Comparison of ENCODE assay signal across 22 cellular contexts in genomic region chr12:53930591-53931255, GRCh38. TPM values are rescaled to one million over a fixed set of nuclear protein-coding genes. Genes with fewer than 3 reads are reported as not detected.
A peak's percentile ranks its signal among the peaks of the same experiment; 100 is the strongest.
DNase-seq lines count a peak whose midpoint lies in the region; ATAC-seq and TF ChIP-seq lines count a peak whose summit lies in the region.
"Had no signal": no experiment of that assay in that cellular context is flagged by ENCODE, and none has a peak within 500 bp of the region (broad histone marks: within the 10 kb centered on the region; RNA-seq: fewer than 3 reads in every experiment).

No MANE protein-coding gene starts in this region.

- no peaks in the 10 kb centered on the region for H3K9me3 ChIP-seq in HEK293 (ENCODE audit: control insufficient read depth, insufficient read depth, low read depth, low read length)
- H3K9me3 ChIP-seq in neural cell (ENCODE audit: low read length), result no peaks in the 10 kb centered on the region

- TF ChIP-seq CTCF in HEK293 (tag by site-specific recombination; IDR thresholded peaks at IDR 0.05) (no peak), neural cell (IDR thresholded peaks at IDR 0.05; ENCODE audit: poor library complexity, severe bottlenecking) (no peak)

- peaks cover 100% of the 10 kb centered on the region for H3K27me3 ChIP-seq in neural cell (ENCODE audit: insufficient read depth, low read depth, low read length)

- ATAC-seq in stimulated activated naive B cell treated with anti-CD40 and anti-IgM and Interleukin-4, amounts not matched to agents 10 μg/mL and 1 μg/mL and 100 μg/mL, for 72 hours (replicated peaks), result no peak
- ATAC-seq in naive thymus-derived CD8-positive, alpha-beta T cell, result no peak
- ATAC-seq: HCT116, SK-N-SH treated with all-trans-retinoic acid at 6 μM for 48 hours had no signal

- no peaks in the 10 kb centered on the region for H3K36me3 ChIP-seq in HEK293 (ENCODE audit: control insufficient read depth in 2 of 2, insufficient read depth in 1 of 2, low read length in 2 of 2)
- H3K36me3 ChIP-seq in neural cell (ENCODE audit: insufficient read depth, low read length), result no peaks in the 10 kb centered on the region
- H3K36me3 ChIP-seq: Peyer's patch had no signal

- H3K79me2 ChIP-seq in neural cell (replicated peaks; ENCODE audit: insufficient read depth, low read length), result no peaks in the 10 kb centered on the region

- H3K4me3 Mint-ChIP-seq in stimulated activated naive B cell treated with anti-CD40 and anti-IgM and Interleukin-4, amounts not matched to agents 10 μg/mL and 1 μg/mL and 100 μg/mL, for 72 hours, result no peak overlapping the region
- H3K4me3 Mint-ChIP-seq in naive thymus-derived CD8-positive, alpha-beta T cell, result no peak overlapping the region
- H3K4me3 Mint-ChIP-seq: CD4-positive, CD25-positive, alpha-beta regulatory T cell had no signal

- H3F3A ChIP-seq in neural cell (ENCODE audit: insufficient read depth, low read length, poor library complexity, severe bottlenecking), result no peaks in the 10 kb centered on the region

- no peak for TF ChIP-seq RAD21 in neural cell (conservative IDR thresholded peaks at IDR 0.05)

- peak; percentile 47 for DNase-seq in ecto neural progenitor cell (ENCODE audit: low spot score)
- DNase-seq in stimulated activated naive B cell treated with anti-CD40 and anti-IgM and Interleukin-4, amounts not matched to agents 10 μg/mL and 1 μg/mL and 100 μg/mL, for 72 hours, result no peak
- DNase-seq in NCI-H2196 treated with DMSO at 0.1 percent for 48 hours (lab: John Stamatoyannopoulos, UW; ENCODE audit: unreplicated experiment), result no peak
- DNase-seq in NCI-H1436 (lab: John Stamatoyannopoulos, UW), result no peak
- DNase-seq in naive thymus-derived CD8-positive, alpha-beta T cell, result no peak
- DNase-seq: CD4-positive, CD25-positive, alpha-beta regulatory T cell; COR-L47; DMS 273 treated with DMSO at 0.1 percent for 48 hours; DMS79 treated with DMSO at 0.1 percent for 48 hours; GM23248; Karpas-422; NCI-H1417 treated with DMSO at 0.1 percent for 48 hours; NCI-H187 treated with DMSO at 0.1 percent for 48 hours; NCI-H226; NCI-H524; Peyer's patch had no signal

- H3K4me1 Mint-ChIP-seq in stimulated activated naive B cell treated with anti-CD40 and anti-IgM and Interleukin-4, amounts not matched to agents 10 μg/mL and 1 μg/mL and 100 μg/mL, for 72 hours, result peaks cover 4 to 10% of the 10 kb centered on the region in 2 donors
- peaks cover 6 to 14% (median 11%) of the 10 kb centered on the region in 4 donors for H3K4me1 Mint-ChIP-seq in naive thymus-derived CD8-positive, alpha-beta T cell

- no peak for TF ChIP-seq EP300 in neural cell (conservative IDR thresholded peaks at IDR 0.05; ENCODE audit: poor library complexity, severe bottlenecking)

- POLR2A ChIA-PET in HEK293 (lab: Yijun Ruan, JAX), result no interaction called here
- POLR2A ChIA-PET in naive thymus-derived CD8-positive, alpha-beta T cell (lab: Charles Lee), result no interaction called here

- H3K4me3 ChIP-seq in HEK293 (ENCODE audit: low read depth, low read length) (no peak overlapping the region), neural cell (ENCODE audit: low read length) (no peak overlapping the region)
- H3K4me3 ChIP-seq: GM23248, Peyer's patch had no signal

- no peak overlapping the region for H3K4me2 ChIP-seq in neural cell (ENCODE audit: low read length)

- H3K36me3 Mint-ChIP-seq in stimulated activated naive B cell treated with anti-CD40 and anti-IgM and Interleukin-4, amounts not matched to agents 10 μg/mL and 1 μg/mL and 100 μg/mL, for 72 hours, result peaks cover 0 to 1% of the 10 kb centered on the region in 2 donors
- peaks cover 0 to 8% (median 2%) of the 10 kb centered on the region in 3 donors for H3K36me3 Mint-ChIP-seq in naive thymus-derived CD8-positive, alpha-beta T cell
- H3K36me3 Mint-ChIP-seq: CD4-positive, CD25-positive, alpha-beta regulatory T cell had no signal

- H4K20me1 ChIP-seq in neural cell (ENCODE audit: insufficient read depth), result no peaks in the 10 kb centered on the region

- H3K9me3 Mint-ChIP-seq in stimulated activated naive B cell treated with anti-CD40 and anti-IgM and Interleukin-4, amounts not matched to agents 10 μg/mL and 1 μg/mL and 100 μg/mL, for 72 hours, result no peaks in the 10 kb centered on the region
- H3K9me3 Mint-ChIP-seq in naive thymus-derived CD8-positive, alpha-beta T cell, result peaks cover 0 to 8% (median 4%) of the 10 kb centered on the region in 9 donors

- H3K4me1 ChIP-seq in HEK293 (ENCODE audit: control insufficient read depth, insufficient read depth, low read length), result no peaks in the 10 kb centered on the region
- H3K4me1 ChIP-seq: Peyer's patch had no signal

- H3K27ac ChIP-seq in HEK293 (ENCODE audit: extremely low read depth, low read depth, low read length) (no peak overlapping the region), neural cell (ENCODE audit: low read length) (no peak overlapping the region)
- H3K27ac ChIP-seq: GM23248, Peyer's patch had no signal

- no peak overlapping the region for H3K9ac ChIP-seq in neural cell (ENCODE audit: low read length)
- H3K9ac ChIP-seq: GM23248 had no signal

- no peaks in the 10 kb centered on the region for H3K9me2 ChIP-seq in neural cell (ENCODE audit: insufficient read depth, low read length)

- H3K27me3 Mint-ChIP-seq in stimulated activated naive B cell treated with anti-CD40 and anti-IgM and Interleukin-4, amounts not matched to agents 10 μg/mL and 1 μg/mL and 100 μg/mL, for 72 hours, result peaks cover 84 to 96% of the 10 kb centered on the region in 2 donors
- H3K27me3 Mint-ChIP-seq in naive thymus-derived CD8-positive, alpha-beta T cell, result peaks cover 76 to 99% (median 89%) of the 10 kb centered on the region in 5 donors

- CTCF ChIA-PET in HEK293 (lab: Yijun Ruan, JAX), result no interaction called here

- H2AFZ ChIP-seq in neural cell (ENCODE audit: low read depth, low read length), result no peak overlapping the region
- H2AFZ ChIP-seq: GM23248 had no signal

- H3K27ac Mint-ChIP-seq in stimulated activated naive B cell treated with anti-CD40 and anti-IgM and Interleukin-4, amounts not matched to agents 10 μg/mL and 1 μg/mL and 100 μg/mL, for 72 hours, result peak overlapping the region; percentile 14
- H3K27ac Mint-ChIP-seq in naive thymus-derived CD8-positive, alpha-beta T cell, result no peak overlapping the region
- H3K27ac Mint-ChIP-seq: CD4-positive, CD25-positive, alpha-beta regulatory T cell had no signal

TF ChIP-seq in HEK293, 187 proteins besides CTCF, POLR2A, EP300 and RAD21:
- TF ChIP-seq ZNF311 (tag by site-specific recombination; IDR thresholded peaks at IDR 0.05; ENCODE audit: borderline replicate concordance) (no peak), ZNF211 (tag by site-specific recombination; IDR thresholded peaks at IDR 0.05; ENCODE audit: low read depth) (no peak), ZNF140 (tag by site-specific recombination; IDR thresholded peaks at IDR 0.05) (0 out of 2 replicates have a peak, but pooled peaks have one; percentile 16)

TF ChIP-seq in neural cell, 6 proteins besides CTCF, POLR2A, EP300 and RAD21:
- TF ChIP-seq SMC3 (conservative IDR thresholded peaks at IDR 0.05; ENCODE audit: poor library complexity) (no peak), EZH2 (IDR thresholded peaks at IDR 0.05; ENCODE audit: borderline replicate concordance, insufficient read depth, low read length, poor library complexity, severe bottlenecking) (peak; percentile 7), POLR2AphosphoS5 (IDR thresholded peaks at IDR 0.05) (no peak), REST (IDR thresholded peaks at IDR 0.05; ENCODE audit: borderline replicate concordance) (no peak), TAF1 (IDR thresholded peaks at IDR 0.05; ENCODE audit: low read depth) (no peak), MXI1 (conservative IDR thresholded peaks at IDR 0.05; ENCODE audit: poor library complexity, severe bottlenecking) (no peak)

RNA-seq across cellular contexts. Expression of gene HOXC13, which starts 7.9 kb away (rescaled TPM):
- polyA plus RNA-seq in neural cell, result not detected in 2 replicates
- not detected in 2 replicates for polyA minus RNA-seq in neural cell
- total RNA-seq in naive thymus-derived CD8-positive, alpha-beta T cell, result not detected
- polyA plus RNA-seq in naive thymus-derived CD8-positive, alpha-beta T cell, result not detected
- total RNA-seq: CD4-positive, CD25-positive, alpha-beta regulatory T cell; GM23248; Peyer's patch had no signal
- polyA plus RNA-seq: CD4-positive, CD25-positive, alpha-beta regulatory T cell; GM23248 had no signal

RNA-seq across cellular contexts. Expression of gene HOXC12, which starts 24.0 kb away (rescaled TPM):
- not detected in 2 replicates for polyA plus RNA-seq in neural cell
- not detected in 2 replicates for polyA minus RNA-seq in neural cell
- total RNA-seq in naive thymus-derived CD8-positive, alpha-beta T cell, result not detected
- not detected for polyA plus RNA-seq in naive thymus-derived CD8-positive, alpha-beta T cell
- total RNA-seq: CD4-positive, CD25-positive, alpha-beta regulatory T cell; GM23248; MCF 10A; OCI-LY7; Peyer's patch had no signal
- polyA plus RNA-seq: CD4-positive, CD25-positive, alpha-beta regulatory T cell; GM23248 had no signal

RNA-seq across cellular contexts. Expression of gene HOXC11, which starts 42.2 kb away (rescaled TPM):
- polyA plus RNA-seq in neural cell, result not detected in 2 replicates
- polyA minus RNA-seq in neural cell, result not detected in 2 replicates
- not detected for total RNA-seq in naive thymus-derived CD8-positive, alpha-beta T cell
- not detected for polyA plus RNA-seq in naive thymus-derived CD8-positive, alpha-beta T cell
- total RNA-seq: CD4-positive, CD25-positive, alpha-beta regulatory T cell; GM23248 had no signal
- polyA plus RNA-seq: CD4-positive, CD25-positive, alpha-beta regulatory T cell; GM23248 had no signal

RNA-seq across cellular contexts. Expression of gene HOTAIR, which starts 44.0 kb away (rescaled TPM):
- not detected in 2 replicates for polyA plus RNA-seq in neural cell
- polyA minus RNA-seq in neural cell, result not detected in 2 replicates
- not detected for total RNA-seq in naive thymus-derived CD8-positive, alpha-beta T cell
- not detected for polyA plus RNA-seq in naive thymus-derived CD8-positive, alpha-beta T cell
- total RNA-seq: CD4-positive, CD25-positive, alpha-beta regulatory T cell; GM23248 had no signal
- polyA plus RNA-seq: CD4-positive, CD25-positive, alpha-beta regulatory T cell; GM23248 had no signal

RNA-seq across cellular contexts. Expression of gene HOXC10, which starts 54.2 kb away (rescaled TPM):
- polyA plus RNA-seq in neural cell, result not detected in 2 replicates
- polyA minus RNA-seq in neural cell, result not detected in 2 replicates
- total RNA-seq in naive thymus-derived CD8-positive, alpha-beta T cell, result not detected
- not detected for polyA plus RNA-seq in naive thymus-derived CD8-positive, alpha-beta T cell
- total RNA-seq: CD4-positive, CD25-positive, alpha-beta regulatory T cell; GM23248; MCF 10A had no signal
- polyA plus RNA-seq: CD4-positive, CD25-positive, alpha-beta regulatory T cell; GM23248 had no signal
